In genomic region chr17:7897773-7898172, GRCh38 we compare ENCODE assay signal across 8 cellular contexts. TPM values are rescaled to one million over a fixed set of nuclear protein-coding genes. Genes with fewer than 3 reads are reported as not detected.
DNase-seq lines count a peak whose midpoint lies in the region; ATAC-seq, FAIRE-seq and TF ChIP-seq lines count a peak whose summit lies in the region.

No MANE protein-coding gene starts in this region.

- no TSS peak for BruUV-seq in mammary epithelial cell (replicated peaks; lab: Mats Ljungman, UMichigan)

- H3K27me3 ChIP-seq in CD8-positive, alpha-beta memory T cell (ENCODE audit: insufficient read depth, low read length, poor library complexity, severe bottlenecking): no peaks in the 10 kb centered on the region
- H3K27me3 ChIP-seq in mammary epithelial cell (ENCODE audit: insufficient read depth, low read length): no peaks in the 10 kb centered on the region

- WGBS in mammary epithelial cell (ENCODE audit: low coverage, missing lambda C conversion rate): 70% methylated on average over 5 of the region's 6 CpGs

- intact Hi-C loops in mammary epithelial cell (cut with micrococcal nuclease) (loop anchor here (1.0 kb wide), 3 partner anchors 35 to 154 kb away; no protein-coding TSS in a partner anchor), left colon (cut with DNase I, micrococcal nuclease) (loop anchor here in 1 of 2 donors (5.0 kb wide), 1 partner anchor 35 kb away; no protein-coding TSS in a partner anchor)

- in situ Hi-C loops in mammary epithelial cell (cut with MboI; ENCODE audit: low sequenced_read_pairs in 2 of 2): loop anchor here in 1 of 2 donors (5.0 kb wide), 1 partner anchor 40 kb away; the partner anchor contains the start of genes CYB5D1, NAA38 and TMEM88

- no peak overlapping the region for H3K4me3 ChIP-seq in CD8-positive, alpha-beta memory T cell (ENCODE audit: low read length)
- no peak overlapping the region for H3K4me3 ChIP-seq in mammary epithelial cell (replicated peaks in 1 of 3; ENCODE audit: insufficient read depth in 1 of 3, low read depth in 2 of 3, low read length in 3 of 3)

- peak; percentile 97 for ATAC-seq in left colon
- ATAC-seq in GM19328 (IDR thresholded peaks at IDR 0.05; ENCODE audit: unreplicated experiment): no peak
- ATAC-seq in GM18867 (IDR thresholded peaks at IDR 0.05; ENCODE audit: unreplicated experiment): no peak

- no peaks in the 10 kb centered on the region for H3K4me1 ChIP-seq in CD8-positive, alpha-beta memory T cell (ENCODE audit: insufficient read depth, low read length)
- H3K4me1 ChIP-seq in mammary epithelial cell (ENCODE audit: insufficient read depth, low read length): no peaks in the 10 kb centered on the region

- POLR2A ChIA-PET in CD8-positive, alpha-beta memory T cell (lab: Charles Lee): interaction anchor here (1.4 kb wide), 1 partner anchor 40 kb away, joined by 4 read pairs; the partner anchor contains the start of genes CYB5D1 and NAA38

- no peaks in the 10 kb centered on the region for H3K79me2 ChIP-seq in mammary epithelial cell (ENCODE audit: insufficient read depth, low read length)

- dilution Hi-C loops in mammary epithelial cell (cut with HindIII; ENCODE audit: low sequenced_read_pairs): no loop called here

- no peak for FAIRE-seq in H54 (lab: Jason Lieb, UNC)

- H3K4me3 Mint-ChIP-seq in CD8-positive, alpha-beta memory T cell: no peak overlapping the region

- H3K36me3 ChIP-seq in CD8-positive, alpha-beta memory T cell (ENCODE audit: insufficient read depth, low read length): peaks cover 86% of the 10 kb centered on the region
- peaks cover 14% of the 10 kb centered on the region for H3K36me3 ChIP-seq in mammary epithelial cell (ENCODE audit: insufficient read depth, low read length)

- no peaks in the 10 kb centered on the region for H3K27me3 Mint-ChIP-seq in CD8-positive, alpha-beta memory T cell

- H3K27ac ChIP-seq in CD8-positive, alpha-beta memory T cell (ENCODE audit: low read depth, low read length): no peak overlapping the region
- H3K27ac ChIP-seq in mammary epithelial cell (ENCODE audit: insufficient read depth, low read depth, low read length): no peak overlapping the region

- peak overlapping the region in 7 of 8 donors; percentile 12 to 70 (median 26) for H3K27ac Mint-ChIP-seq in CD8-positive, alpha-beta memory T cell

- no peaks in the 10 kb centered on the region for H3K9me3 ChIP-seq in CD8-positive, alpha-beta memory T cell (ENCODE audit: low read length)
- H3K9me3 ChIP-seq in mammary epithelial cell (replicated peaks; ENCODE audit: insufficient read depth, low read length): no peaks in the 10 kb centered on the region

- H3K36me3 Mint-ChIP-seq in CD8-positive, alpha-beta memory T cell: peaks cover 21 to 92% (median 48%) of the 10 kb centered on the region in 3 donors

- TF ChIP-seq CTCF in mammary epithelial cell (conservative IDR thresholded peaks at IDR 0.05 in 1 of 2, IDR thresholded peaks at IDR 0.05 in 1 of 2; ENCODE audit: extremely low read depth in 1 of 2, insufficient read depth in 1 of 2, low read depth in 1 of 2, low read length in 2 of 2): peak; percentile 27 to 51

- CTCF ChIA-PET in CD8-positive, alpha-beta memory T cell (lab: Charles Lee): interaction anchor here (0.5 to 3.0 kb wide), 8 partner anchors 15 to 93 kb away, joined by 3 to 16 read pairs (median 5); partner anchors contain the start of gene RNF227
- CTCF ChIA-PET in mammary epithelial cell (lab: Charles Lee; ENCODE audit: low non-redundant PET): interaction anchor here (0.7 kb wide), 1 partner anchor 8 kb away, joined by 3 read pairs; no protein-coding TSS in a partner anchor

- no peak overlapping the region for H3K4me2 ChIP-seq in mammary epithelial cell (ENCODE audit: insufficient read depth, low read depth, low read length)

- peaks cover 4 to 6% (median 5%) of the 10 kb centered on the region in 3 donors for H3K4me1 Mint-ChIP-seq in CD8-positive, alpha-beta memory T cell

- TF ChIP-seq POLR2A in H54 (IDR thresholded peaks at IDR 0.05; ENCODE audit: low read depth, low read length): no peak

- H3K9ac ChIP-seq in mammary epithelial cell (ENCODE audit: insufficient read depth, low read length): no peak overlapping the region

- DNase-seq in CD8-positive, alpha-beta memory T cell: no peak
- peak; percentile 42 for DNase-seq in M059J (ENCODE audit: low read depth)
- peak; percentile 31 for DNase-seq in mammary epithelial cell
- DNase-seq in left colon: peak in 1 of 2 donors; percentile 27
- DNase-seq in H54 (ENCODE audit: insufficient read length, low spot score): no peak
- DNase-seq in NCI-H1048 (lab: John Stamatoyannopoulos, UW): no peak

- no peak overlapping the region for H2AFZ ChIP-seq in mammary epithelial cell (ENCODE audit: low read depth, low read length)

- H4K20me1 ChIP-seq in mammary epithelial cell (ENCODE audit: insufficient read depth, low read length): no peaks in the 10 kb centered on the region

- H3K9me3 Mint-ChIP-seq in CD8-positive, alpha-beta memory T cell: no peaks in the 10 kb centered on the region

RNA-seq across cellular contexts. Expression of gene CHD3, which starts 9.2 kb away (rescaled TPM):
- total RNA-seq in CD8-positive, alpha-beta memory T cell: 100 to 1,000 TPM; 116 to 123 TPM
- 20.1 TPM for polyA plus RNA-seq in CD8-positive, alpha-beta memory T cell
- 15.6 and 31.3 TPM in 2 replicates for total RNA-seq in M059J (2014; rRNA removed; shearing (Covaris generic))
- total RNA-seq in mammary epithelial cell: 10 to 100 TPM; 28.8 to 87.5 TPM
- polyA plus RNA-seq in mammary epithelial cell: 22.0 TPM
- polyA minus RNA-seq in mammary epithelial cell: 76.1 TPM
- total RNA-seq in left colon: 10 to 100 TPM; 51.3 to 51.9 TPM

RNA-seq across cellular contexts. Expression of gene RNF227, which starts 18.3 kb away (rescaled TPM):
- 1 to 10 TPM; 4.4 to 4.8 TPM for total RNA-seq in CD8-positive, alpha-beta memory T cell
- polyA plus RNA-seq in CD8-positive, alpha-beta memory T cell: 3.3 TPM
- total RNA-seq in M059J (2014; rRNA removed; shearing (Covaris generic)): 0.86 and 7.8 TPM in 2 replicates
- total RNA-seq in mammary epithelial cell (1 to 10 TPM; 5.2 to 6.4 TPM), left colon (1 to 10 TPM; 1.2 to 2.1 TPM)
- polyA plus RNA-seq in mammary epithelial cell: 5.3 TPM
- 4.2 TPM for polyA minus RNA-seq in mammary epithelial cell

RNA-seq across cellular contexts. Expression of gene KCNAB3, which starts 31.9 kb away (rescaled TPM):
- 1 to 10 TPM; 5.6 to 6.7 TPM for total RNA-seq in CD8-positive, alpha-beta memory T cell
- polyA plus RNA-seq in CD8-positive, alpha-beta memory T cell: not detected
- not detected in 2 replicates for total RNA-seq in M059J (2014; rRNA removed; shearing (Covaris generic))
- total RNA-seq in mammary epithelial cell (1 to 10 TPM in 1 of 2 donors, under 1 TPM in 1; 0.33 to 1.7 TPM), left colon (1 to 10 TPM; 2.2 to 3.1 TPM)
- polyA plus RNA-seq in mammary epithelial cell: 0.52 TPM
- polyA minus RNA-seq in mammary epithelial cell: not detected

RNA-seq across cellular contexts. Expression of gene TRAPPC1, which starts 34.0 kb away (rescaled TPM):
- total RNA-seq in CD8-positive, alpha-beta memory T cell: 100 to 1,000 TPM; 158 TPM
- 272 TPM for polyA plus RNA-seq in CD8-positive, alpha-beta memory T cell
- 58.1 and 61.8 TPM in 2 replicates for total RNA-seq in M059J (2014; rRNA removed; shearing (Covaris generic))
- total RNA-seq in mammary epithelial cell: 100 to 1,000 TPM in 1 of 2 donors, 10 to 100 TPM in 1; 43.3 to 174 TPM
- polyA plus RNA-seq in mammary epithelial cell: 339 TPM
- polyA minus RNA-seq in mammary epithelial cell: 323 TPM
- total RNA-seq in left colon: 100 to 1,000 TPM; 121 to 122 TPM

RNA-seq across cellular contexts. Expression of gene CNTROB, which starts 34.2 kb away (rescaled TPM):
- total RNA-seq in CD8-positive, alpha-beta memory T cell: 10 to 100 TPM; 44.3 to 46.8 TPM
- 12.0 TPM for polyA plus RNA-seq in CD8-positive, alpha-beta memory T cell
- total RNA-seq in M059J (2014; rRNA removed; shearing (Covaris generic)): 14.3 and 29.9 TPM in 2 replicates
- total RNA-seq in mammary epithelial cell: 10 to 100 TPM; 20.3 to 38.4 TPM
- 19.3 TPM for polyA plus RNA-seq in mammary epithelial cell
- polyA minus RNA-seq in mammary epithelial cell: 82.2 TPM
- 10 to 100 TPM; 25.8 to 26.7 TPM for total RNA-seq in left colon

Comparison
In these comparisons a context has a peak if more than half of its experiments do, and no peak if none do; other contexts are left out.
1. DNase-seq: peak in M059J (single experiment) and mammary epithelial cell (single experiment); none in CD8-positive, alpha-beta memory T cell (0 of 5), H54 (single experiment) and NCI-H1048 (single experiment).